1 cellular context compared by ENCODE assay signal in genomic region chr1:222643937-222644648, GRCh38.
A peak's percentile ranks its signal among the peaks of the same experiment; 100 is the strongest.
TF ChIP-seq lines count a peak whose summit lies in the region.

No MANE protein-coding gene starts in this region.

TF ChIP-seq in K562, 482 proteins besides CTCF, POLR2A, EP300 and RAD21 (continued from another document and continues in another):
- TF ChIP-seq SIN3A (IDR thresholded peaks at IDR 0.05; ENCODE audit: borderline replicate concordance in 2 of 2, control insufficient read depth in 1 of 2, low read depth in 2 of 2, low read length in 2 of 2) (peak; percentile 87 to 98), MGA (IDR thresholded peaks at IDR 0.05) (no peak; the same call in 1 of the 2 replicates), TFAP4 (CRISPR knock-in tag; IDR thresholded peaks at IDR 0.05; ENCODE audit: borderline replicate concordance) (peak; percentile 98), HNRNPUL1 (IDR thresholded peaks at IDR 0.05; ENCODE audit: low read length) (no peak), ZNF224 (CRISPR knock-in tag; IDR thresholded peaks at IDR 0.05) (no peak), ZBTB1 (CRISPR knock-in tag; IDR thresholded peaks at IDR 0.05; ENCODE audit: borderline replicate concordance, low read depth) (no peak), FOXK2 (conservative IDR thresholded peaks at IDR 0.05 in 1 of 2, IDR thresholded peaks at IDR 0.05 in 1 of 2; ENCODE audit: low read depth in 2 of 2) (peak; percentile 85 to 99), IFI16 (CRISPR knock-in tag; IDR thresholded peaks at IDR 0.05) (no peak), RBM25 (IDR thresholded peaks at IDR 0.05; ENCODE audit: low read depth, low read length, severe bottlenecking) (no peak), PTRF (tag; IDR thresholded peaks at IDR 0.05) (no peak), HEY1 (CRISPR knock-in tag; IDR thresholded peaks at IDR 0.05; ENCODE audit: borderline replicate concordance) (0 out of 2 replicates have a peak, but pooled peaks have one; percentile 13), MCM2 (IDR thresholded peaks at IDR 0.05; ENCODE audit: low read depth) (no peak), MNT (conservative IDR thresholded peaks at IDR 0.05) (peak; percentile 79 to 94), ZSCAN32 (CRISPR knock-in tag; IDR thresholded peaks at IDR 0.05) (no peak), KDM2B (CRISPR knock-in tag; IDR thresholded peaks at IDR 0.05) (no peak), GTF3C2 (IDR thresholded peaks at IDR 0.05; ENCODE audit: borderline replicate concordance, extremely low read depth, insufficient read length) (no peak), ZNF232 (CRISPR knock-in tag; IDR thresholded peaks at IDR 0.05) (no peak), HNRNPH1 (optimal IDR thresholded peaks at IDR 0.05; ENCODE audit: low read depth, low read length) (no peak), GTF2F1 (IDR thresholded peaks at IDR 0.05; ENCODE audit: low read depth, low read length) (peak; percentile 62; the same call in 1 of the 2 replicates), ZBTB9 (CRISPR knock-in tag; IDR thresholded peaks at IDR 0.05) (no peak), ZNF134 (CRISPR knock-in tag; conservative IDR thresholded peaks at IDR 0.05) (no peak), PKNOX1 (IDR thresholded peaks at IDR 0.05) (peak; percentile 17; the same call in 1 of the 2 replicates), LARP7 (IDR thresholded peaks at IDR 0.05) (no peak), CTCFL (IDR thresholded peaks at IDR 0.05; ENCODE audit: borderline replicate concordance, insufficient read depth, low read depth, low read length, poor library complexity, severe bottlenecking) (no peak), HMG20B (CRISPR knock-in tag; IDR thresholded peaks at IDR 0.05) (no peak), ZNF280B (CRISPR knock-in tag; IDR thresholded peaks at IDR 0.05) (no peak), POLR2AphosphoS5 (IDR thresholded peaks at IDR 0.05; ENCODE audit: control insufficient read depth, insufficient read depth, low read depth, low read length) (peak; percentile 96), HLTF (IDR thresholded peaks at IDR 0.05) (no peak), ZNF253 (CRISPR knock-in tag; conservative IDR thresholded peaks at IDR 0.05) (no peak)
